ENCODE assay signal across 10 cellular contexts in genomic region chr15:92638291-92638708, GRCh38. TPM values are rescaled to one million over a fixed set of nuclear protein-coding genes. Genes with fewer than 3 reads are reported as not detected.
DNase-seq lines count a peak whose midpoint lies in the region; ATAC-seq, FAIRE-seq and TF ChIP-seq lines count a peak whose summit lies in the region.
"Had no signal": no experiment of that assay in that cellular context is flagged by ENCODE, and none has a peak within 500 bp of the region (broad histone marks: within the 10 kb centered on the region; RNA-seq: fewer than 3 reads in every experiment).

No MANE protein-coding gene starts in this region.

- TF ChIP-seq CTCF in bronchial epithelial cell (IDR thresholded peaks at IDR 0.05; ENCODE audit: insufficient read depth, low read length, severe bottlenecking) (no peak), osteoblast (IDR thresholded peaks at IDR 0.05; ENCODE audit: extremely low read depth, low read depth, low read length) (no peak), coronary artery (IDR thresholded peaks at IDR 0.05) (no peak)

- H3K79me2 ChIP-seq in osteoblast (ENCODE audit: insufficient read depth, low read length): no peaks in the 10 kb centered on the region

- no peaks in the 10 kb centered on the region for H3K27me3 ChIP-seq in bronchial epithelial cell (ENCODE audit: control insufficient read depth, insufficient read depth, low read length)
- H3K27me3 ChIP-seq in osteoblast (ENCODE audit: insufficient read depth, low read length): no peaks in the 10 kb centered on the region

- no peaks in the 10 kb centered on the region for H3K36me3 Mint-ChIP-seq in activated naive CD4-positive, alpha-beta T cell treated with anti-CD3 and anti-CD28 coated beads, Interleukin-2, amount 10 ng/mL, durations not matched to agents 7 days and 5 days

- no peak overlapping the region for H3K27ac Mint-ChIP-seq in activated naive CD4-positive, alpha-beta T cell treated with anti-CD3 and anti-CD28 coated beads, Interleukin-2, amount 10 ng/mL, durations not matched to agents 7 days and 5 days
- H3K27ac Mint-ChIP-seq: activated T-helper 2 cell treated with anti-CD3 and anti-CD28 coated beads, Interferon-gamma antibody, Interleukin-2, Interleukin-4, amounts not matched to agents 10 μg/mL and 5 μg/mL and 100 μg/mL, durations not matched to agents 14 hours and 24 hours and 36 hours had no signal

- H3K4me3 ChIP-seq in bronchial epithelial cell (ENCODE audit: low read depth, low read length): no peak overlapping the region
- no peak overlapping the region for H3K4me3 ChIP-seq in osteoblast (ENCODE audit: insufficient read depth, low read length)
- H3K4me3 ChIP-seq in coronary artery: no peak overlapping the region

- H3K9me3 ChIP-seq in osteoblast (ENCODE audit: low read depth, low read length): no peaks in the 10 kb centered on the region

- ATAC-seq in GM21576 (IDR thresholded peaks at IDR 0.05; ENCODE audit: unreplicated experiment) (no peak), GM21717 (IDR thresholded peaks at IDR 0.05; ENCODE audit: unreplicated experiment) (no peak)

- no peak for FAIRE-seq in bronchial epithelial cell (lab: Jason Lieb, UNC)

- H3K4me1 Mint-ChIP-seq in activated naive CD4-positive, alpha-beta T cell treated with anti-CD3 and anti-CD28 coated beads, Interleukin-2, amount 10 ng/mL, durations not matched to agents 7 days and 5 days: peaks cover 7% of the 10 kb centered on the region

- CTCF ChIA-PET in activated naive CD4-positive, alpha-beta T cell treated with anti-CD3 and anti-CD28 coated beads, Interleukin-2, amount 10 ng/mL, durations not matched to agents 7 days and 5 days (lab: Charles Lee): no interaction called here

- H3K36me3 ChIP-seq in bronchial epithelial cell (ENCODE audit: control insufficient read depth, insufficient read depth, low read length) (no peaks in the 10 kb centered on the region), osteoblast (ENCODE audit: insufficient read depth, low read length) (no peaks in the 10 kb centered on the region)

- H3K4me2 ChIP-seq in osteoblast (ENCODE audit: insufficient read depth, low read length): no peak overlapping the region

- no peak overlapping the region for H3K4me3 Mint-ChIP-seq in activated naive CD4-positive, alpha-beta T cell treated with anti-CD3 and anti-CD28 coated beads, Interleukin-2, amount 10 ng/mL, durations not matched to agents 7 days and 5 days

- H4K20me1 ChIP-seq in osteoblast (ENCODE audit: insufficient read depth, low read length): no peaks in the 10 kb centered on the region

- H3K27me3 Mint-ChIP-seq in activated naive CD4-positive, alpha-beta T cell treated with anti-CD3 and anti-CD28 coated beads, Interleukin-2, amount 10 ng/mL, durations not matched to agents 7 days and 5 days: no peaks in the 10 kb centered on the region

- no peaks in the 10 kb centered on the region for H3K4me1 ChIP-seq in osteoblast (ENCODE audit: insufficient read depth, low read length)

- H3K27ac ChIP-seq in osteoblast (ENCODE audit: low read depth, low read length) (no peak overlapping the region), coronary artery (no peak overlapping the region)

- H3K9me3 Mint-ChIP-seq in activated naive CD4-positive, alpha-beta T cell treated with anti-CD3 and anti-CD28 coated beads, Interleukin-2, amount 10 ng/mL, durations not matched to agents 7 days and 5 days: peaks cover 7% of the 10 kb centered on the region
- H3K9me3 Mint-ChIP-seq: activated T-helper 2 cell treated with anti-CD3 and anti-CD28 coated beads, Interferon-gamma antibody, Interleukin-2, Interleukin-4, amounts not matched to agents 10 μg/mL and 5 μg/mL and 100 μg/mL, durations not matched to agents 14 hours and 24 hours and 36 hours had no signal

- DNase-seq in DMS53 (lab: John Stamatoyannopoulos, UW) (peak; percentile 97), NCI-H187 (lab: John Stamatoyannopoulos, UW) (peak; percentile 80 to 89), bronchial epithelial cell (ENCODE audit: low read depth) (peak; percentile 81), osteoblast (ENCODE audit: insufficient read length, low spot score, missing footprints) (peak; percentile 80), coronary artery (ENCODE audit: low spot score) (no peak)
- DNase-seq in activated naive CD4-positive, alpha-beta T cell treated with anti-CD3 and anti-CD28 coated beads, Interleukin-2, amount 10 ng/mL, durations not matched to agents 7 days and 5 days: no peak
- DNase-seq: stimulated activated CD4-positive, alpha-beta T cell treated with anti-CD3 and anti-CD28 coated beads, Interleukin-12 subunit alpha, Interleukin-12 subunit beta, amount 100 ng/mL, for 4 hours had no signal

- no peak overlapping the region for H2AFZ ChIP-seq in osteoblast (ENCODE audit: low read length)

RNA-seq across cellular contexts. Expression of gene FAM174B, which starts 17.3 kb away (rescaled TPM):
- total RNA-seq in bronchial epithelial cell (0.53 and 4.6 TPM in 2 replicates), osteoblast (2.1 and 5.1 TPM in 2 replicates)

Comparison
In these comparisons a context has a peak if more than half of its experiments do, and no peak if none do; other contexts are left out.
1. DNase-seq: peak in DMS53 (single experiment), NCI-H187 (2 of 2), bronchial epithelial cell (single experiment) and osteoblast (single experiment); none in activated naive CD4-positive, alpha-beta T cell treated with anti-CD3 and anti-CD28 coated beads, Interleukin-2, amount 10 ng/mL, durations not matched to agents 7 days and 5 days (single experiment) and coronary artery (single experiment).